Comparison of ENCODE assay signal across 11 cellular contexts in the genomic region with DNA sequence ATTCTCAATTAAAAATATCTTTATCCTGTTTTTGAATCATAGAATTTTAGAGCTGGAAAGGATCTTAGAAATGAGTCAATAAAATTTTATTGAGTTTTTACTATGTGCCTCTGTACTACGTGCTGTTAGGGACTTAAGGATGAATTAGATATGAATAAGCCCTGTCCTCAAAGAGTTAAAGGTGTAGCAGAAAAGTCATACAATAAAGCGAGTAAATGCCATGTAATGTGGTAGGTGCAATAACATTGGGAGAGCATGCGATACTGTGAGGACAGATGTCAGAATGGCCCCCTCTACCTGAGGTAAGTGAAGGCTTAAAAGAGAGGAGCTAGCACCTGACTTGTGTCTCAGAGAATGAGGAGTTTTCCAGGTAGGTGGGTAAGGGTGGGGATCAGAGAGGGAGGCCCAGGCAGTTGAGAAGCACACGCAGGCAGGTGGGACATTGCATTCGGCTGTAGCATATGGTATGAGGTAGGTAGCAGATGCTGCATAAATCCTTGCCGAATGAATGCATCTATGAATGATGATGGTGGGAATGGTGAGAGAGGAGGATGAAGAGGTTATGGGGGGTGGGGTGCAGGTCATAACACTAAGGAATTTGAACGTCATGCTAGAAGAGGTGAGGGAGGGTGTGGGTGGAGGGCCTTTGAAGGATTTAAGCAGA. TPM values are rescaled to one million over a fixed set of nuclear protein-coding genes. Genes with fewer than 3 reads are reported as not detected.
DNase-seq lines count a peak whose midpoint lies in the region; ATAC-seq and TF ChIP-seq lines count a peak whose summit lies in the region.
"Had no signal": no experiment of that assay in that cellular context is flagged by ENCODE, and none has a peak within 500 bp of the region (broad histone marks: within the 10 kb centered on the region; RNA-seq: fewer than 3 reads in every experiment).

No MANE protein-coding gene starts in this region.

- TF ChIP-seq CTCF in smooth muscle cell (IDR thresholded peaks at IDR 0.05; ENCODE audit: borderline replicate concordance, insufficient read depth, poor library complexity, severe bottlenecking) (no peak), omental fat pad (IDR thresholded peaks at IDR 0.05) (no peak), osteoblast (IDR thresholded peaks at IDR 0.05; ENCODE audit: extremely low read depth, low read depth, low read length) (no peak)

- no peak overlapping the region for H3K27ac ChIP-seq in smooth muscle cell (ENCODE audit: low read depth)
- no peak overlapping the region for H3K27ac ChIP-seq in osteoblast (ENCODE audit: low read depth, low read length)
- H3K27ac ChIP-seq: 22Rv1, SK-N-MC, suprapubic skin had no signal

- no peak overlapping the region for H3K9ac ChIP-seq in smooth muscle cell (ENCODE audit: low read depth)

- ATAC-seq in omental fat pad (ENCODE audit: low FRiP score) (no peak), HG03565 (IDR thresholded peaks at IDR 0.05; ENCODE audit: unreplicated experiment) (no peak)

- H3K36me3 ChIP-seq in smooth muscle cell (ENCODE audit: low read depth): no peaks in the 10 kb centered on the region
- H3K36me3 ChIP-seq in osteoblast (ENCODE audit: insufficient read depth, low read length): no peaks in the 10 kb centered on the region
- H3K36me3 ChIP-seq: suprapubic skin had no signal

- H3K4me1 ChIP-seq in smooth muscle cell (ENCODE audit: low read depth) (peaks cover 2% of the 10 kb centered on the region), osteoblast (ENCODE audit: insufficient read depth, low read length) (peaks cover 2% of the 10 kb centered on the region)

- DNase-seq in DMS 273 (lab: John Stamatoyannopoulos, UW; ENCODE audit: unreplicated experiment): peak; percentile 43
- DNase-seq in DMS 273 treated with DMSO at 0.1 percent for 48 hours (lab: John Stamatoyannopoulos, UW): no peak
- DNase-seq in NCI-H524 treated with DMSO at 0.1 percent for 48 hours (lab: John Stamatoyannopoulos, UW): peak; percentile 37
- DNase-seq in cerebellum (ENCODE audit: low spot score): peak; percentile 56
- no peak for DNase-seq in smooth muscle cell (lab: John Stamatoyannopoulos, UW; ENCODE audit: unreplicated experiment)
- DNase-seq in omental fat pad (ENCODE audit: low spot score): no peak
- DNase-seq in osteoblast (ENCODE audit: insufficient read length, low spot score, missing footprints): no peak

- H4K20me1 ChIP-seq in smooth muscle cell (ENCODE audit: low read depth): no peaks in the 10 kb centered on the region
- no peaks in the 10 kb centered on the region for H4K20me1 ChIP-seq in osteoblast (ENCODE audit: insufficient read depth, low read length)

- H2AFZ ChIP-seq in smooth muscle cell (ENCODE audit: low read depth): peak overlapping the region; percentile 47
- no peak overlapping the region for H2AFZ ChIP-seq in osteoblast (ENCODE audit: low read length)

- H3K4me2 ChIP-seq in smooth muscle cell (no peak overlapping the region), osteoblast (ENCODE audit: insufficient read depth, low read length) (no peak overlapping the region)

- H3K4me3 ChIP-seq in smooth muscle cell: no peak overlapping the region
- H3K4me3 ChIP-seq in osteoblast (ENCODE audit: insufficient read depth, low read length): no peak overlapping the region
- H3K4me3 ChIP-seq: suprapubic skin had no signal

- H3K79me2 ChIP-seq in smooth muscle cell (ENCODE audit: low read depth) (no peaks in the 10 kb centered on the region), osteoblast (ENCODE audit: insufficient read depth, low read length) (no peaks in the 10 kb centered on the region)

- H3K27me3 ChIP-seq in smooth muscle cell (ENCODE audit: low read depth) (peaks cover 3% of the 10 kb centered on the region), osteoblast (ENCODE audit: insufficient read depth, low read length) (peaks cover 22% of the 10 kb centered on the region)
- H3K27me3 ChIP-seq: suprapubic skin had no signal

- H3K9me3 ChIP-seq in smooth muscle cell (replicated peaks; ENCODE audit: low read depth) (no peaks in the 10 kb centered on the region), osteoblast (ENCODE audit: low read depth, low read length) (no peaks in the 10 kb centered on the region)
- H3K9me3 ChIP-seq: suprapubic skin had no signal

- 83% methylated on average over 7 of the region's 7 CpGs for WGBS in smooth muscle cell (ENCODE audit: low lambda C conversion rate)

- no peaks in the 10 kb centered on the region for H3F3A ChIP-seq in smooth muscle cell (ENCODE audit: low read depth)

RNA-seq across cellular contexts. Expression of a gene that starts 35.4 kb away (rescaled TPM):
- total RNA-seq in cerebellum (6.0 TPM), smooth muscle cell (2.7 and 3.9 TPM in 2 replicates), omental fat pad (10 to 100 TPM in 2 of 4 donors, 1 to 10 TPM in 2; 3.6 to 18.3 (median 7.9) TPM), osteoblast (5.1 and 6.2 TPM in 2 replicates)
- polyA plus RNA-seq in smooth muscle cell: 9.8 and 10.4 TPM in 2 replicates

RNA-seq across cellular contexts. Expression of a gene that starts 59.4 kb away (rescaled TPM):
- total RNA-seq in cerebellum (38.6 TPM), smooth muscle cell (77.4 and 86.7 TPM in 2 replicates), omental fat pad (100 to 1,000 TPM; 106 to 179 (median 150) TPM), osteoblast (105 and 116 TPM in 2 replicates)
- 61.7 and 62.0 TPM in 2 replicates for polyA plus RNA-seq in smooth muscle cell

Comparison
In these comparisons a context has a peak if more than half of its experiments do, and no peak if none do; other contexts are left out.
1. DNase-seq: peak in DMS 273 (single experiment), NCI-H524 treated with DMSO at 0.1 percent for 48 hours (single experiment) and cerebellum (single experiment); none in DMS 273 treated with DMSO at 0.1 percent for 48 hours (single experiment), smooth muscle cell (single experiment), omental fat pad (single experiment) and osteoblast (single experiment).